In genomic region chr7:4189151-4189570, GRCh38 we compare ENCODE assay signal across 10 cellular contexts.
A peak's percentile ranks its signal among the peaks of the same experiment; 100 is the strongest.
DNase-seq lines count a peak whose midpoint lies in the region; ATAC-seq and TF ChIP-seq lines count a peak whose summit lies in the region.
"Had no signal": no experiment of that assay in that cellular context is flagged by ENCODE, and none has a peak within 500 bp of the region (broad histone marks: within the 10 kb centered on the region; RNA-seq: fewer than 3 reads in every experiment).

No MANE protein-coding gene starts in this region.

- H3K4me1 ChIP-seq in adipocyte (ENCODE audit: control insufficient read depth, insufficient read depth, low read length): peaks cover 10% of the 10 kb centered on the region
- H3K4me1 ChIP-seq in heart left ventricle: peaks cover 0 to 9% (median 0%) of the 10 kb centered on the region in 12 donors
- H3K4me1 ChIP-seq in prostate gland (replicated peaks): no peaks in the 10 kb centered on the region

- H3K36me3 Mint-ChIP-seq in activated CD8-positive, alpha-beta T cell treated with anti-CD3 and anti-CD28 coated beads for 36 hours (ENCODE audit: low read depth): no peaks in the 10 kb centered on the region

- intact Hi-C loops in heart left ventricle (cut with DNase I) (no loop called here), prostate gland (cut with DNase I) (no loop called here)
- intact Hi-C loops in activated CD8-positive, alpha-beta T cell treated with anti-CD3 and anti-CD28 coated beads for 36 hours (cut with micrococcal nuclease): no loop called here

- CTCF ChIA-PET in activated CD8-positive, alpha-beta T cell treated with anti-CD3 and anti-CD28 coated beads for 36 hours (lab: Charles Lee): no interaction called here

- TF ChIP-seq POLR2A in heart left ventricle (IDR thresholded peaks at IDR 0.05): no peak
- no peak for TF ChIP-seq POLR2A in prostate gland (IDR thresholded peaks at IDR 0.05)

- H3K9me3 Mint-ChIP-seq in activated CD8-positive, alpha-beta T cell treated with anti-CD3 and anti-CD28 coated beads for 36 hours: no peaks in the 10 kb centered on the region

- ATAC-seq in heart left ventricle (peak; percentile 89 to 98 (median 95)), HG03159 (IDR thresholded peaks at IDR 0.05; ENCODE audit: unreplicated experiment) (no peak), GM21526 (IDR thresholded peaks at IDR 0.05; ENCODE audit: low FRiP score, unreplicated experiment) (no peak)
- no peak for ATAC-seq in activated CD8-positive, alpha-beta T cell treated with anti-CD3 and anti-CD28 coated beads for 36 hours

- peak overlapping the region; percentile 62 for H3K4me3 ChIP-seq in adipocyte (ENCODE audit: low read length)
- peak overlapping the region in 1 of 12 donors; percentile 19 for H3K4me3 ChIP-seq in heart left ventricle
- H3K4me3 ChIP-seq in prostate gland: no peak overlapping the region

- no peak overlapping the region for H3K9ac ChIP-seq in adipocyte (ENCODE audit: low read length)

- DNase-seq in G401 (ENCODE audit: low spot score) (peak; percentile 95), adipocyte (ENCODE audit: low read depth) (peak; percentile 31), heart left ventricle (peak; percentile 72 to 91 (median 80)), prostate gland (ENCODE audit: low spot score) (peak; percentile 98), NCI-H1436 treated with DMSO at 0.1 percent for 48 hours (lab: John Stamatoyannopoulos, UW) (no peak)
- no peak for DNase-seq in activated CD8-positive, alpha-beta T cell treated with anti-CD3 and anti-CD28 coated beads for 36 hours
- DNase-seq: activated CD4-positive, alpha-beta T cell treated with anti-CD3 and anti-CD28 coated beads, Interleukin-2, amount 50 U/mL, for 4 hours; DND-41 had no signal

- H3K36me3 ChIP-seq in adipocyte (ENCODE audit: control insufficient read depth, insufficient read depth, low read length, severe bottlenecking): no peaks in the 10 kb centered on the region
- H3K36me3 ChIP-seq in heart left ventricle: no peaks in the 10 kb centered on the region
- no peaks in the 10 kb centered on the region for H3K36me3 ChIP-seq in prostate gland

- H3K9me3 ChIP-seq in adipocyte (ENCODE audit: control insufficient read depth, low read length) (no peaks in the 10 kb centered on the region), heart left ventricle (no peaks in the 10 kb centered on the region), prostate gland (no peaks in the 10 kb centered on the region)

- H3K4me3 Mint-ChIP-seq in activated CD8-positive, alpha-beta T cell treated with anti-CD3 and anti-CD28 coated beads for 36 hours: no peak overlapping the region

- H3K27ac ChIP-seq in heart left ventricle (peak overlapping the region in 2 of 12 donors; percentile 8 to 64), prostate gland (peak overlapping the region; percentile 41 to 47)

- peaks cover 3% of the 10 kb centered on the region for H3K27me3 ChIP-seq in adipocyte (replicated peaks; ENCODE audit: control insufficient read depth, insufficient read depth, low read length)
- H3K27me3 ChIP-seq in heart left ventricle: no peaks in the 10 kb centered on the region
- no peaks in the 10 kb centered on the region for H3K27me3 ChIP-seq in prostate gland (replicated peaks; ENCODE audit: insufficient read depth)

- no peak overlapping the region for H3K27ac Mint-ChIP-seq in activated CD8-positive, alpha-beta T cell treated with anti-CD3 and anti-CD28 coated beads for 36 hours

- H3K27me3 Mint-ChIP-seq in activated CD8-positive, alpha-beta T cell treated with anti-CD3 and anti-CD28 coated beads for 36 hours: no peaks in the 10 kb centered on the region

- WGBS in heart left ventricle, 4 donors: 40 to 54% (median 46%) methylated on average over 12 to 13 of the region's 13 CpGs
- WGBS in prostate gland: 9% methylated on average over 13 of the region's 13 CpGs

- H3K4me1 Mint-ChIP-seq in activated CD8-positive, alpha-beta T cell treated with anti-CD3 and anti-CD28 coated beads for 36 hours (ENCODE audit: low read depth): no peaks in the 10 kb centered on the region

- TF ChIP-seq CTCF in heart left ventricle (IDR thresholded peaks at IDR 0.05) (no peak), prostate gland (IDR thresholded peaks at IDR 0.05) (no peak)
- TF ChIP-seq CTCF in activated CD8-positive, alpha-beta T cell treated with anti-CD3 and anti-CD28 coated beads for 36 hours (IDR thresholded peaks at IDR 0.05): no peak

- in situ Hi-C loops in G401 (cut with HindIII; ENCODE audit: low sequenced_read_pairs): no loop called here

- POLR2A ChIA-PET in activated CD8-positive, alpha-beta T cell treated with anti-CD3 and anti-CD28 coated beads for 36 hours (lab: Charles Lee): no interaction called here

Comparison
In these comparisons a context has a peak if more than half of its experiments do, and no peak if none do; other contexts are left out.
1. DNase-seq: peak in G401 (single experiment), adipocyte (single experiment), heart left ventricle (5 of 5) and prostate gland (single experiment); none in activated CD8-positive, alpha-beta T cell treated with anti-CD3 and anti-CD28 coated beads for 36 hours (single experiment) and NCI-H1436 treated with DMSO at 0.1 percent for 48 hours (single experiment).
2. ATAC-seq: peak in heart left ventricle (4 of 4); none in HG03159 (single experiment), GM21526 (single experiment) and activated CD8-positive, alpha-beta T cell treated with anti-CD3 and anti-CD28 coated beads for 36 hours (single experiment).